In genomic region chr1:75632350-75632949, GRCh38 we compare ENCODE assay signal across 9 cellular contexts. TPM values are rescaled to one million over a fixed set of nuclear protein-coding genes. Genes with fewer than 3 reads are reported as not detected.
A peak's percentile ranks its signal among the peaks of the same experiment; 100 is the strongest.
DNase-seq lines count a peak whose midpoint lies in the region; ATAC-seq and TF ChIP-seq lines count a peak whose summit lies in the region.
"Had no signal": no experiment of that assay in that cellular context is flagged by ENCODE, and none has a peak within 500 bp of the region (broad histone marks: within the 10 kb centered on the region; RNA-seq: fewer than 3 reads in every experiment).

No MANE protein-coding gene starts in this region.

- no peaks in the 10 kb centered on the region for H3F3A ChIP-seq in SU-DHL-6 (ENCODE audit: insufficient read depth)

- H3K4me1 Mint-ChIP-seq in glutamatergic neuron (ENCODE audit: low read depth, unreplicated experiment) = no peaks in the 10 kb centered on the region
- H3K4me1 Mint-ChIP-seq: naive B cell had no signal

- H3K79me2 ChIP-seq in SU-DHL-6 (ENCODE audit: insufficient read depth, low read length) = no peaks in the 10 kb centered on the region

- H4K20me1 ChIP-seq in SU-DHL-6 (ENCODE audit: low read depth, low read length) = no peaks in the 10 kb centered on the region

- H3K4me1 ChIP-seq in testis = no peaks in the 10 kb centered on the region

- H3K27me3 Mint-ChIP-seq in glutamatergic neuron (ENCODE audit: unreplicated experiment) = no peaks in the 10 kb centered on the region

- H3K4me3 Mint-ChIP-seq in glutamatergic neuron (ENCODE audit: unreplicated experiment) = no peak overlapping the region
- H3K4me3 Mint-ChIP-seq: naive B cell had no signal

- no peak overlapping the region for H3K4me3 ChIP-seq in SU-DHL-6 (ENCODE audit: insufficient read depth, low read length, poor library complexity, severe bottlenecking)
- no peak overlapping the region for H3K4me3 ChIP-seq in testis

- no peak for TF ChIP-seq POLR2A in testis (IDR thresholded peaks at IDR 0.05)

- no peaks in the 10 kb centered on the region for H3K36me3 ChIP-seq in SU-DHL-6 (ENCODE audit: low read length)
- no peaks in the 10 kb centered on the region for H3K36me3 ChIP-seq in testis (ENCODE audit: low read depth, missing control alignments)

- DNase-seq in DMS114 treated with DMSO at 0.1 percent for 48 hours (lab: John Stamatoyannopoulos, UW; ENCODE audit: unreplicated experiment) (peak; percentile 28), HuH-7 (ENCODE audit: low spot score) (peak; percentile 16), glutamatergic neuron (no peak), testis (no peak), MV-4-11 (lab: John Stamatoyannopoulos, UW) (no peak), cortex of kidney (lab: John Stamatoyannopoulos, UW) (no peak)
- DNase-seq: naive B cell had no signal

- intact Hi-C loops in testis (cut with DNase I; ENCODE audit: low total_unique reads) = no loop called here

- H3K27me3 ChIP-seq in SU-DHL-6 (ENCODE audit: low read length) (no peaks in the 10 kb centered on the region), testis (no peaks in the 10 kb centered on the region)

- no peak overlapping the region for H3K27ac Mint-ChIP-seq in glutamatergic neuron (ENCODE audit: unreplicated experiment)
- H3K27ac Mint-ChIP-seq: naive B cell had no signal

- H3K9me2 ChIP-seq in SU-DHL-6 (replicated peaks; ENCODE audit: insufficient read depth, low read length) = no peaks in the 10 kb centered on the region

- H3K4me2 ChIP-seq in SU-DHL-6 (ENCODE audit: low read depth, low read length, poor library complexity, severe bottlenecking) = no peak overlapping the region

- H3K27ac ChIP-seq in SU-DHL-6 (ENCODE audit: low read depth, low read length) = no peak overlapping the region
- no peak overlapping the region for H3K27ac ChIP-seq in testis

- H3K9me3 ChIP-seq in SU-DHL-6 (ENCODE audit: insufficient read depth, low read length) (no peaks in the 10 kb centered on the region), testis (no peaks in the 10 kb centered on the region)

- no peak overlapping the region for H2AFZ ChIP-seq in SU-DHL-6 (ENCODE audit: low read depth, low read length, severe bottlenecking)

- no peaks in the 10 kb centered on the region for H3K36me3 Mint-ChIP-seq in glutamatergic neuron (ENCODE audit: unreplicated experiment)
- H3K36me3 Mint-ChIP-seq: naive B cell had no signal

- TF ChIP-seq CTCF in SU-DHL-6 (IDR thresholded peaks at IDR 0.05; ENCODE audit: insufficient read depth, low read length, poor library complexity, severe bottlenecking) (peak; percentile 70), glutamatergic neuron (IDR thresholded peaks at IDR 0.05; ENCODE audit: partially characterized antibody, unreplicated experiment) (peak; percentile 82), testis (IDR thresholded peaks at IDR 0.05) (peak in 2 of 3 experiments; percentile 58 to 66)

- no peaks in the 10 kb centered on the region for H3K9me3 Mint-ChIP-seq in glutamatergic neuron (ENCODE audit: unreplicated experiment)
- H3K9me3 Mint-ChIP-seq: naive B cell had no signal

- H3K9ac ChIP-seq in SU-DHL-6 (ENCODE audit: low read length) = no peak overlapping the region

- ATAC-seq in GM19438 (IDR thresholded peaks at IDR 0.05; ENCODE audit: low read depth, unreplicated experiment) = peak; percentile 70

- 50 to 52% methylated on average over 2 of the region's 2 CpGs for WGBS in testis, 2 donors

RNA-seq across cellular contexts. Expression of gene SLC44A5, which starts 21.5 kb away (rescaled TPM):
- 15.4 TPM for total RNA-seq in glutamatergic neuron (ENCODE audit: unreplicated experiment)
- total RNA-seq in testis = 1 to 10 TPM; 4.9 TPM
- 10.6 TPM for polyA plus RNA-seq in testis (ENCODE audit: insufficient read depth, low read depth, low replicate concordance)

Comparison
In these comparisons a context has a peak if more than half of its experiments do, and no peak if none do; other contexts are left out.
1. DNase-seq: peak in DMS114 treated with DMSO at 0.1 percent for 48 hours (single experiment) and HuH-7 (single experiment); none in glutamatergic neuron (single experiment), testis (single experiment), MV-4-11 (single experiment) and cortex of kidney (single experiment).
2. Peak in every context shown above with its lines, with median percentiles within 50 percentile points of each other: CTCF ChIP-seq.